ENCODE assay signal across 15 cellular contexts in genomic region chr6:44828780-44829179, GRCh38.
DNase-seq lines count a peak whose midpoint lies in the region; ATAC-seq and TF ChIP-seq lines count a peak whose summit lies in the region.
"Had no signal": no experiment of that assay in that cellular context is flagged by ENCODE, and none has a peak within 500 bp of the region (broad histone marks: within the 10 kb centered on the region; RNA-seq: fewer than 3 reads in every experiment).

No MANE protein-coding gene starts in this region.

- no peak overlapping the region for H3K4me3 ChIP-seq in MM.1S (ENCODE audit: low read length)

- H3K4me2 ChIP-seq in MM.1S (ENCODE audit: low read depth, low read length): no peak overlapping the region

- no peaks in the 10 kb centered on the region for H3K27me3 ChIP-seq in MM.1S (replicated peaks; ENCODE audit: insufficient read depth, low read length)

- TF ChIP-seq CTCF in natural killer cell (IDR thresholded peaks at IDR 0.05) (no peak), MM.1S (IDR thresholded peaks at IDR 0.05; ENCODE audit: low read length) (no peak), HFFc6 (IDR thresholded peaks at IDR 0.05) (no peak)

- in situ Hi-C loops in KBM-7 (cut with MboI; ENCODE audit: low pct_unique_long_range_greater_than_20kb, low sequenced_read_pairs): no loop called here

- peak overlapping the region; percentile 1 for H3K27ac Mint-ChIP-seq in activated CD4-positive, alpha-beta T cell treated with anti-CD3 and anti-CD28 coated beads for 36 hours
- H3K27ac Mint-ChIP-seq in activated CD8-positive, alpha-beta T cell treated with anti-CD3 and anti-CD28 coated beads, Interleukin-2, amount 10 ng/mL, durations not matched to agents 7 days and 5 days: peak overlapping the region; percentile 28
- H3K27ac Mint-ChIP-seq in natural killer cell: peak overlapping the region in 1 of 2 donors; percentile 17
- no peak overlapping the region for H3K27ac Mint-ChIP-seq in HFFc6
- H3K27ac Mint-ChIP-seq: IgD-negative memory B cell, naive B cell had no signal

- no peaks in the 10 kb centered on the region for H4K20me1 ChIP-seq in MM.1S (ENCODE audit: insufficient read depth, low read length)

- H3K36me3 Mint-ChIP-seq in activated CD4-positive, alpha-beta T cell treated with anti-CD3 and anti-CD28 coated beads for 36 hours (ENCODE audit: low read depth): peaks cover 6% of the 10 kb centered on the region
- H3K36me3 Mint-ChIP-seq in activated CD8-positive, alpha-beta T cell treated with anti-CD3 and anti-CD28 coated beads, Interleukin-2, amount 10 ng/mL, durations not matched to agents 7 days and 5 days (ENCODE audit: low read depth): peaks cover 15% of the 10 kb centered on the region
- H3K36me3 Mint-ChIP-seq in natural killer cell: no peaks in the 10 kb centered on the region
- H3K36me3 Mint-ChIP-seq in HFFc6 (ENCODE audit: low read depth): no peaks in the 10 kb centered on the region

- no peaks in the 10 kb centered on the region for H3K79me2 ChIP-seq in MM.1S (ENCODE audit: low read length)

- no peak overlapping the region for H3K9ac ChIP-seq in MM.1S (ENCODE audit: low read length)

- no peak overlapping the region for H3K27ac ChIP-seq in MM.1S (ENCODE audit: low read length)
- H3K27ac ChIP-seq: RWPE1 had no signal

- no peaks in the 10 kb centered on the region for H3K36me3 ChIP-seq in MM.1S (replicated peaks; ENCODE audit: insufficient read depth, low read length)

- H3K9me2 ChIP-seq in MM.1S (replicated peaks; ENCODE audit: insufficient read depth, low read length): no peaks in the 10 kb centered on the region

- no peaks in the 10 kb centered on the region for H3K9me3 Mint-ChIP-seq in activated CD4-positive, alpha-beta T cell treated with anti-CD3 and anti-CD28 coated beads for 36 hours (ENCODE audit: low read depth)
- H3K9me3 Mint-ChIP-seq in activated CD8-positive, alpha-beta T cell treated with anti-CD3 and anti-CD28 coated beads, Interleukin-2, amount 10 ng/mL, durations not matched to agents 7 days and 5 days (ENCODE audit: insufficient read depth): no peaks in the 10 kb centered on the region
- H3K9me3 Mint-ChIP-seq in natural killer cell (no peaks in the 10 kb centered on the region), HFFc6 (no peaks in the 10 kb centered on the region)
- H3K9me3 Mint-ChIP-seq: IgD-negative memory B cell, naive B cell had no signal

- ATAC-seq in activated CD4-positive, alpha-beta T cell treated with anti-CD3 and anti-CD28 coated beads for 36 hours: peak; percentile 30
- no peak for ATAC-seq in activated CD8-positive, alpha-beta T cell treated with anti-CD3 and anti-CD28 coated beads, Interleukin-2, amount 10 ng/mL, durations not matched to agents 7 days and 5 days
- no peak for ATAC-seq in natural killer cell

- H3K9me3 ChIP-seq in MM.1S (replicated peaks; ENCODE audit: insufficient read depth, low read length): no peaks in the 10 kb centered on the region

- H3F3A ChIP-seq in MM.1S (ENCODE audit: insufficient read depth, low read length): 0 out of 2 replicates have a peak, but pooled peaks cover 8% of the 10 kb centered on the region

- no peaks in the 10 kb centered on the region for H3K27me3 Mint-ChIP-seq in activated CD4-positive, alpha-beta T cell treated with anti-CD3 and anti-CD28 coated beads for 36 hours
- H3K27me3 Mint-ChIP-seq in activated CD8-positive, alpha-beta T cell treated with anti-CD3 and anti-CD28 coated beads, Interleukin-2, amount 10 ng/mL, durations not matched to agents 7 days and 5 days (ENCODE audit: low read depth): no peaks in the 10 kb centered on the region
- H3K27me3 Mint-ChIP-seq in natural killer cell (ENCODE audit: low read depth in 2 of 2) (no peaks in the 10 kb centered on the region), HFFc6 (ENCODE audit: insufficient read depth) (no peaks in the 10 kb centered on the region)
- H3K27me3 Mint-ChIP-seq: IgD-negative memory B cell, naive B cell had no signal

- peaks cover 18% of the 10 kb centered on the region for H3K4me1 Mint-ChIP-seq in activated CD4-positive, alpha-beta T cell treated with anti-CD3 and anti-CD28 coated beads for 36 hours
- peaks cover 30% of the 10 kb centered on the region for H3K4me1 Mint-ChIP-seq in activated CD8-positive, alpha-beta T cell treated with anti-CD3 and anti-CD28 coated beads, Interleukin-2, amount 10 ng/mL, durations not matched to agents 7 days and 5 days (ENCODE audit: low read depth)
- H3K4me1 Mint-ChIP-seq in natural killer cell (peaks cover 19 to 20% of the 10 kb centered on the region in 2 donors), HFFc6 (ENCODE audit: low read depth) (peaks cover 11% of the 10 kb centered on the region)

- CTCF ChIA-PET in activated CD4-positive, alpha-beta T cell treated with anti-CD3 and anti-CD28 coated beads for 36 hours (lab: Charles Lee): interaction anchor here (0.9 kb wide), 1 partner anchor 23 kb away, joined by 3 read pairs; no protein-coding TSS in a partner anchor
- CTCF ChIA-PET in activated CD8-positive, alpha-beta T cell treated with anti-CD3 and anti-CD28 coated beads, Interleukin-2, amount 10 ng/mL, durations not matched to agents 7 days and 5 days (lab: Charles Lee): interaction anchor here (1.3 kb wide), 1 partner anchor 1094 kb away, joined by 3 read pairs; no protein-coding TSS in a partner anchor

- intact Hi-C loops in activated CD4-positive, alpha-beta T cell treated with anti-CD3 and anti-CD28 coated beads for 36 hours (cut with DNase I, micrococcal nuclease): no loop called here
- intact Hi-C loops in natural killer cell (cut with micrococcal nuclease): no loop called here

- H3K4me1 ChIP-seq in MM.1S (ENCODE audit: low read length): peaks cover 18% of the 10 kb centered on the region

- DNase-seq in activated CD4-positive, alpha-beta T cell treated with anti-CD3 and anti-CD28 coated beads for 36 hours: no peak
- no peak for DNase-seq in activated CD4-positive, alpha-beta T cell treated with anti-CD3 and anti-CD28 coated beads, Interleukin-2, amount 50 U/mL, for 48 hours
- peak; percentile 4 for DNase-seq in KBM-7
- DNase-seq in activated CD8-positive, alpha-beta T cell treated with anti-CD3 and anti-CD28 coated beads, Interleukin-2, amount 10 ng/mL, durations not matched to agents 7 days and 5 days: no peak
- DNase-seq in natural killer cell: no peak
- DNase-seq in MM.1S: no peak
- no peak for DNase-seq in RKO (ENCODE audit: low spot score)
- no peak for DNase-seq in HFFc6
- DNase-seq: activated CD8-positive, alpha-beta memory T cell treated with anti-CD3 and anti-CD28 coated beads for 24 hours; activated naive CD4-positive, alpha-beta T cell; effector CD8-positive, alpha-beta T cell; naive B cell; NCI-H446 had no signal

- no peak overlapping the region for H2AFZ ChIP-seq in MM.1S (ENCODE audit: low read length)

- POLR2A ChIA-PET in activated CD4-positive, alpha-beta T cell treated with anti-CD3 and anti-CD28 coated beads for 36 hours (lab: Charles Lee): no interaction called here
- POLR2A ChIA-PET in activated CD8-positive, alpha-beta T cell treated with anti-CD3 and anti-CD28 coated beads, Interleukin-2, amount 10 ng/mL, durations not matched to agents 7 days and 5 days (lab: Charles Lee): no interaction called here

- H3K4me3 Mint-ChIP-seq in activated CD4-positive, alpha-beta T cell treated with anti-CD3 and anti-CD28 coated beads for 36 hours: no peak overlapping the region
- no peak overlapping the region for H3K4me3 Mint-ChIP-seq in activated CD8-positive, alpha-beta T cell treated with anti-CD3 and anti-CD28 coated beads, Interleukin-2, amount 10 ng/mL, durations not matched to agents 7 days and 5 days
- H3K4me3 Mint-ChIP-seq in natural killer cell (peak overlapping the region; percentile 10), HFFc6 (no peak overlapping the region)
- H3K4me3 Mint-ChIP-seq: naive B cell had no signal
